In the genomic region with DNA sequence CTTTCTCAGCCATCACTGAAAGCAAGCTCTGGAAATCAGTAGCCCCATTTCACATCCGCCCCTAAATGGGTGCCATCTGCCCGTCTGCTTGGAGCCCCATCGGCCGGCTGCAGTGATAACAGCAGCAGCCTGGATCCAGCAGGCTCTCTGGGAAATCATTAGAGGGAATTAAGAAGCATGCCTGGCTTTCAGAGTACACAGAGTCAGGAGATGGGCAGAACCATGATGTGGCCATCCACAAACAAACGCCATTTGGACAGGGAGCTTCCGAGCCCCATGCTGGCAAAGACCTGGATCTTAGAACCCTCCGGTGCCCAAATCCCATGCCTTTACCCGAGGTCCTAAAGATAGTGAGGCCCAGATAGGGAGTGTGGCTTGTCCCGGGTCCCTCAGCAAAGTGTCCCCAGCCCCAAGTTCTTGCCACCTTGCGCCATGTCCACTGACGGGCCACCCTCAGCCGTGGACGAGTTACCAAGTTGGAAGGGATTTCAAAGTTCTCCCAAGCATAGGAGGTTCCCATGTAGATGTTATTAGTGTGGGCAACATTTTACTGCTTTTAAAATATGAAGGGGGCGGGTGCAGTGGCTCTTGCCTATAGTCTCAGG, we compare ENCODE assay signal across 8 cellular contexts. TPM values are rescaled to one million over a fixed set of nuclear protein-coding genes. Genes with fewer than 3 reads are reported as not detected.
A peak's percentile ranks its signal among the peaks of the same experiment; 100 is the strongest.
DNase-seq lines count a peak whose midpoint lies in the region; ATAC-seq and TF ChIP-seq lines count a peak whose summit lies in the region.

No MANE protein-coding gene starts in this region.

- no peak for ATAC-seq in GM19467 (IDR thresholded peaks at IDR 0.05; ENCODE audit: unreplicated experiment)

- TF ChIP-seq CTCF in neural progenitor cell (IDR thresholded peaks at IDR 0.05), result no peak

- peaks cover 0 to 29% of the 10 kb centered on the region in 2 donors for H3K36me3 Mint-ChIP-seq in CD4-positive, alpha-beta memory T cell
- no peaks in the 10 kb centered on the region for H3K36me3 Mint-ChIP-seq in neural progenitor cell

- no peak for DNase-seq in CD4-positive, alpha-beta memory T cell
- peak; percentile 57 for DNase-seq in NCI-H69 (lab: John Stamatoyannopoulos, UW)
- no peak for DNase-seq in neural progenitor cell (ENCODE audit: low spot score)
- no peak for DNase-seq in SW480 (ENCODE audit: low spot score)
- no peak for DNase-seq in stimulated activated naive CD4-positive, alpha-beta T cell treated with Interleukin-2 at 50 U/mL for 16 hours (lab: John Stamatoyannopoulos, UW)
- no peak for DNase-seq in cerebellum (ENCODE audit: low spot score)

- peaks cover 0 to 1% (median 0%) of the 10 kb centered on the region in 8 donors for H3K9me3 Mint-ChIP-seq in CD4-positive, alpha-beta memory T cell
- peaks cover 4% of the 10 kb centered on the region for H3K9me3 Mint-ChIP-seq in neural progenitor cell

- H3K36me3 ChIP-seq in CD4-positive, alpha-beta memory T cell (ENCODE audit: insufficient read depth, low read length), result no peaks in the 10 kb centered on the region
- H3K36me3 ChIP-seq in endocrine pancreas (ENCODE audit: control insufficient read depth, insufficient read depth, low read length), result no peaks in the 10 kb centered on the region
- H3K36me3 ChIP-seq in neural progenitor cell, result no peaks in the 10 kb centered on the region

- H2AFZ ChIP-seq in neural progenitor cell (replicated peaks), result peak overlapping the region; percentile 95

- peaks cover 30% of the 10 kb centered on the region for H3K79me2 ChIP-seq in neural progenitor cell (ENCODE audit: low read depth)

- intact Hi-C loops in CD4-positive, alpha-beta memory T cell (cut with micrococcal nuclease), result no loop called here

- peaks cover 40% of the 10 kb centered on the region for H3K4me1 ChIP-seq in CD4-positive, alpha-beta memory T cell (ENCODE audit: insufficient read depth, low read length)
- no peaks in the 10 kb centered on the region for H3K4me1 ChIP-seq in endocrine pancreas (ENCODE audit: control insufficient read depth, insufficient read depth, low read length)
- peaks cover 32% of the 10 kb centered on the region for H3K4me1 ChIP-seq in neural progenitor cell

- H3K4me3 ChIP-seq in CD4-positive, alpha-beta memory T cell (ENCODE audit: low read length in 2 of 2), result peak overlapping the region; percentile 52 to 60
- H3K4me3 ChIP-seq in endocrine pancreas (ENCODE audit: control insufficient read depth, insufficient read depth, low read length), result peak overlapping the region; percentile 37
- H3K4me3 ChIP-seq in neural progenitor cell, result peak overlapping the region; percentile 83

- H3K27ac Mint-ChIP-seq in CD4-positive, alpha-beta memory T cell, result peak overlapping the region; percentile 89 to 96 (median 94)
- no peak overlapping the region for H3K27ac Mint-ChIP-seq in neural progenitor cell

- peak overlapping the region; percentile 30 for H3K9ac ChIP-seq in endocrine pancreas (ENCODE audit: control insufficient read depth, insufficient read depth, low read length)
- no peak overlapping the region for H3K9ac ChIP-seq in neural progenitor cell

- H3K27me3 ChIP-seq in CD4-positive, alpha-beta memory T cell (ENCODE audit: insufficient read depth, low read length), result no peaks in the 10 kb centered on the region
- H3K27me3 ChIP-seq in endocrine pancreas (ENCODE audit: control insufficient read depth, insufficient read depth, low read length), result peaks cover 3% of the 10 kb centered on the region
- H3K27me3 ChIP-seq in neural progenitor cell, result no peaks in the 10 kb centered on the region

- peak overlapping the region; percentile 86 to 94 (median 90) for H3K4me3 Mint-ChIP-seq in CD4-positive, alpha-beta memory T cell
- peak overlapping the region; percentile 90 for H3K4me3 Mint-ChIP-seq in neural progenitor cell

- H3K27ac ChIP-seq in CD4-positive, alpha-beta memory T cell (ENCODE audit: low read depth, low read length), result peak overlapping the region; percentile 68
- no peak overlapping the region for H3K27ac ChIP-seq in neural progenitor cell

- CTCF ChIA-PET in CD4-positive, alpha-beta memory T cell (lab: Charles Lee; ENCODE audit: partially characterized antibody), result interaction anchor here (0.7 to 3.5 kb wide), 11 partner anchors 9 to 126 kb away, joined by 3 to 27 read pairs (median 4); no protein-coding TSS in a partner anchor

- H3K4me1 Mint-ChIP-seq in CD4-positive, alpha-beta memory T cell, result peaks cover 21 to 45% (median 34%) of the 10 kb centered on the region in 4 donors
- H3K4me1 Mint-ChIP-seq in neural progenitor cell, result peaks cover 28% of the 10 kb centered on the region

- no peaks in the 10 kb centered on the region for H3K27me3 Mint-ChIP-seq in CD4-positive, alpha-beta memory T cell
- H3K27me3 Mint-ChIP-seq in neural progenitor cell (ENCODE audit: insufficient read depth, low read depth), result peaks cover 26% of the 10 kb centered on the region

- H3K9me3 ChIP-seq in CD4-positive, alpha-beta memory T cell (ENCODE audit: control insufficient read depth in 1 of 2, low read length in 2 of 2), result no peaks in the 10 kb centered on the region
- H3K9me3 ChIP-seq in endocrine pancreas (ENCODE audit: control insufficient read depth, low read length) (no peaks in the 10 kb centered on the region), neural progenitor cell (ENCODE audit: low read depth) (no peaks in the 10 kb centered on the region)

- H3F3A ChIP-seq in neural progenitor cell (ENCODE audit: low read depth), result peaks cover 44% of the 10 kb centered on the region

- POLR2A ChIA-PET in CD4-positive, alpha-beta memory T cell (lab: Charles Lee; ENCODE audit: partially characterized antibody), result interaction anchor here (0.6 to 9.2 kb wide), 13 partner anchors 8 to 209 kb away, joined by 3 to 175 read pairs (median 10); partner anchors contain the start of genes SNN, TXNDC11 and ZC3H7A

- peak overlapping the region; percentile 98 for H3K4me2 ChIP-seq in neural progenitor cell

- H4K20me1 ChIP-seq in neural progenitor cell (ENCODE audit: low read depth), result peaks cover 5% of the 10 kb centered on the region

RNA-seq across cellular contexts. Expression of gene LITAF, which starts 1.0 kb away (rescaled TPM):
- total RNA-seq in CD4-positive, alpha-beta memory T cell, result 100 to 1,000 TPM; 155 to 157 TPM
- 100 to 1,000 TPM; 343 to 496 TPM for polyA plus RNA-seq in CD4-positive, alpha-beta memory T cell
- total RNA-seq in neural progenitor cell (ENCODE audit: low replicate concordance), result 42.5 and 50.0 TPM in 2 replicates
- total RNA-seq in cerebellum, result 29.1 TPM
